Comparison of ENCODE assay signal across 1 cellular context in genomic region chr1:10737651-10738050, GRCh38.
TF ChIP-seq lines count a peak whose summit lies in the region.

No MANE protein-coding gene starts in this region.

TF ChIP-seq in GM23338, 12 proteins besides CTCF, POLR2A, EP300 and RAD21 (continued from another document):
- no peak for TF ChIP-seq ZNF462 (CRISPR knock-in tag; IDR thresholded peaks at IDR 0.05)
- no peak for TF ChIP-seq EZH2phosphoT487 (IDR thresholded peaks at IDR 0.05; ENCODE audit: unreplicated experiment)
- TF ChIP-seq EZH2 (IDR thresholded peaks at IDR 0.05; ENCODE audit: low read depth, unreplicated experiment): no peak
- no peak for TF ChIP-seq NANOG (IDR thresholded peaks at IDR 0.05; ENCODE audit: borderline replicate concordance)
- no peak for TF ChIP-seq REST (IDR thresholded peaks at IDR 0.05; ENCODE audit: unreplicated experiment)
- no peak for TF ChIP-seq CREB1 (CRISPR knock-in tag; IDR thresholded peaks at IDR 0.05; ENCODE audit: low read depth)
